In genomic region chr7:33669251-33669670, GRCh38 we compare ENCODE assay signal across 15 cellular contexts.
DNase-seq lines count a peak whose midpoint lies in the region; ATAC-seq and TF ChIP-seq lines count a peak whose summit lies in the region.
"Had no signal": no experiment of that assay in that cellular context is flagged by ENCODE, and none has a peak within 500 bp of the region (broad histone marks: within the 10 kb centered on the region; RNA-seq: fewer than 3 reads in every experiment).

No MANE protein-coding gene starts in this region.

- H3K27ac Mint-ChIP-seq in Caco-2 (ENCODE audit: unreplicated experiment) (peak overlapping the region; percentile 26), WTC11 (peak overlapping the region; percentile 61; the same call in 1 of the 2 replicates)
- no peak overlapping the region for H3K27ac Mint-ChIP-seq in activated T-cell treated with anti-CD3 and anti-CD28 coated beads, Interleukin-2, amount 50 U/mL, for 24 hours
- H3K27ac Mint-ChIP-seq in activated naive CD4-positive, alpha-beta T cell treated with anti-CD3 and anti-CD28 coated beads, Interleukin-2, amount 10 ng/mL, durations not matched to agents 7 days and 5 days: no peak overlapping the region

- H3K27me3 ChIP-seq in Caco-2 (replicated peaks; ENCODE audit: control insufficient read depth, insufficient read depth, low read length) (no peaks in the 10 kb centered on the region), left lung (no peaks in the 10 kb centered on the region)
- H3K27me3 ChIP-seq: esophagus squamous epithelium had no signal

- H3K9me3 Mint-ChIP-seq in Caco-2 (ENCODE audit: unreplicated experiment) (no peaks in the 10 kb centered on the region), WTC11 (peaks cover 6% of the 10 kb centered on the region)
- peaks cover 2% of the 10 kb centered on the region for H3K9me3 Mint-ChIP-seq in activated T-cell treated with anti-CD3 and anti-CD28 coated beads, Interleukin-2, amount 50 U/mL, for 24 hours
- no peaks in the 10 kb centered on the region for H3K9me3 Mint-ChIP-seq in activated naive CD4-positive, alpha-beta T cell treated with anti-CD3 and anti-CD28 coated beads, Interleukin-2, amount 10 ng/mL, durations not matched to agents 7 days and 5 days

- POLR2A ChIA-PET in Caco-2 (lab: Charles Lee): no interaction called here
- POLR2A ChIA-PET in WTC11 (lab: Charles Lee): no interaction called here

- H3K27me3 Mint-ChIP-seq in Caco-2 (ENCODE audit: insufficient read depth, unreplicated experiment) (no peaks in the 10 kb centered on the region), WTC11 (ENCODE audit: low read depth) (no peaks in the 10 kb centered on the region)
- no peaks in the 10 kb centered on the region for H3K27me3 Mint-ChIP-seq in activated T-cell treated with anti-CD3 and anti-CD28 coated beads, Interleukin-2, amount 50 U/mL, for 24 hours
- H3K27me3 Mint-ChIP-seq in activated naive CD4-positive, alpha-beta T cell treated with anti-CD3 and anti-CD28 coated beads, Interleukin-2, amount 10 ng/mL, durations not matched to agents 7 days and 5 days: no peaks in the 10 kb centered on the region

- no peak overlapping the region for H3K27ac ChIP-seq in left lung
- H3K27ac ChIP-seq: esophagus squamous epithelium, psoas muscle, SK-N-MC had no signal

- no TSS peak for BruUV-seq in Caco-2 (replicated peaks; lab: Mats Ljungman, UMichigan)

- H3K36me3 ChIP-seq in Caco-2 (ENCODE audit: control insufficient read depth, insufficient read depth, low read length) (no peaks in the 10 kb centered on the region), left lung (no peaks in the 10 kb centered on the region)
- H3K36me3 ChIP-seq: esophagus squamous epithelium had no signal

- H3K4me3 ChIP-seq in Caco-2 (ENCODE audit: low read depth, low read length): no peak overlapping the region
- H3K4me3 ChIP-seq in left lung: no peak overlapping the region
- H3K4me3 ChIP-seq: esophagus squamous epithelium, psoas muscle, SK-N-MC had no signal

- intact Hi-C loops in Caco-2 (cut with micrococcal nuclease; ENCODE audit: unreplicated experiment) (no loop called here), left lung (cut with DNase I) (no loop called here)

- H3K9me3 ChIP-seq in Caco-2 (no peaks in the 10 kb centered on the region), left lung (no peaks in the 10 kb centered on the region)
- H3K9me3 ChIP-seq: esophagus squamous epithelium, psoas muscle had no signal

- no peak for TF ChIP-seq CTCF in Caco-2 (IDR thresholded peaks at IDR 0.05; ENCODE audit: insufficient read depth in 1 of 2, low read depth in 1 of 2, low read length in 1 of 2, severe bottlenecking in 1 of 2, unreplicated experiment in 1 of 2)
- no peak for TF ChIP-seq CTCF in WTC11 (IDR thresholded peaks at IDR 0.05)
- TF ChIP-seq CTCF in left lung (IDR thresholded peaks at IDR 0.05): no peak

- no peaks in the 10 kb centered on the region for H3K4me1 Mint-ChIP-seq in Caco-2 (ENCODE audit: low read depth, unreplicated experiment)
- peaks cover 32% of the 10 kb centered on the region for H3K4me1 Mint-ChIP-seq in WTC11
- H3K4me1 Mint-ChIP-seq in activated T-cell treated with anti-CD3 and anti-CD28 coated beads, Interleukin-2, amount 50 U/mL, for 24 hours (ENCODE audit: low read depth): no peaks in the 10 kb centered on the region
- H3K4me1 Mint-ChIP-seq in activated naive CD4-positive, alpha-beta T cell treated with anti-CD3 and anti-CD28 coated beads, Interleukin-2, amount 10 ng/mL, durations not matched to agents 7 days and 5 days: no peaks in the 10 kb centered on the region

- H3K4me1 ChIP-seq in Caco-2: peaks cover 13% of the 10 kb centered on the region
- H3K4me1 ChIP-seq in left lung: no peaks in the 10 kb centered on the region
- H3K4me1 ChIP-seq: esophagus squamous epithelium, psoas muscle had no signal

- DNase-seq in Caco-2 (peak in 1 of 2 experiments; percentile 20), NCI-H146 treated with DMSO at 0.1 percent for 48 hours (lab: John Stamatoyannopoulos, UW; ENCODE audit: unreplicated experiment) (peak; percentile 74), WTC11 (ENCODE audit: low spot score) (no peak), left lung (no peak), cerebellar cortex (ENCODE audit: low spot score) (no peak)
- DNase-seq in activated T-cell treated with anti-CD3 and anti-CD28 coated beads, Interleukin-2, amount 50 U/mL, for 24 hours: no peak
- DNase-seq in activated naive CD4-positive, alpha-beta T cell treated with anti-CD3 and anti-CD28 coated beads, Interleukin-2, amount 10 ng/mL, durations not matched to agents 7 days and 5 days: no peak
- no peak for DNase-seq in stimulated activated CD8-positive, alpha-beta memory T cell treated with anti-CD3 and anti-CD28 coated beads, Interleukin-4, amount 100 ng/mL, for 48 hours
- DNase-seq: AML-193, anterior cingulate cortex, esophagus squamous epithelium, islet precursor cell, NCI-H1930, psoas muscle had no signal

- CTCF ChIA-PET in Caco-2 (lab: Charles Lee): interaction anchor here (0.7 kb wide), 1 partner anchor 335 kb away, joined by 3 read pairs; no protein-coding TSS in a partner anchor
- CTCF ChIA-PET in WTC11 (lab: Charles Lee): interaction anchor here (1.0 to 1.4 kb wide), 2 partner anchors 210 to 335 kb away, joined by 3 to 4 read pairs; no protein-coding TSS in a partner anchor
- CTCF ChIA-PET in activated naive CD4-positive, alpha-beta T cell treated with anti-CD3 and anti-CD28 coated beads, Interleukin-2, amount 10 ng/mL, durations not matched to agents 7 days and 5 days (lab: Charles Lee): interaction anchor here (1.0 kb wide), 1 partner anchor 12 kb away, joined by 4 read pairs; no protein-coding TSS in a partner anchor

- ATAC-seq in WTC11 (peak; percentile 36), left lung (peak; percentile 41)
- ATAC-seq: psoas muscle had no signal

- H3K36me3 Mint-ChIP-seq in Caco-2 (ENCODE audit: insufficient read depth, unreplicated experiment) (no peaks in the 10 kb centered on the region), WTC11 (no peaks in the 10 kb centered on the region)
- H3K36me3 Mint-ChIP-seq in activated T-cell treated with anti-CD3 and anti-CD28 coated beads, Interleukin-2, amount 50 U/mL, for 24 hours (ENCODE audit: low read depth): no peaks in the 10 kb centered on the region
- H3K36me3 Mint-ChIP-seq in activated naive CD4-positive, alpha-beta T cell treated with anti-CD3 and anti-CD28 coated beads, Interleukin-2, amount 10 ng/mL, durations not matched to agents 7 days and 5 days: no peaks in the 10 kb centered on the region

- H3K4me3 Mint-ChIP-seq in Caco-2 (ENCODE audit: unreplicated experiment) (no peak overlapping the region), WTC11 (no peak overlapping the region)
- no peak overlapping the region for H3K4me3 Mint-ChIP-seq in activated T-cell treated with anti-CD3 and anti-CD28 coated beads, Interleukin-2, amount 50 U/mL, for 24 hours
- no peak overlapping the region for H3K4me3 Mint-ChIP-seq in activated naive CD4-positive, alpha-beta T cell treated with anti-CD3 and anti-CD28 coated beads, Interleukin-2, amount 10 ng/mL, durations not matched to agents 7 days and 5 days

TF ChIP-seq in WTC11, 78 proteins besides CTCF, POLR2A, EP300 and RAD21:
- peak; percentile 45; the same call in 1 of the 2 replicates for TF ChIP-seq RORB (CRISPR knock-in tag; IDR thresholded peaks at IDR 0.05)
- no peak for TF ChIP-seq E2F5 (CRISPR knock-in tag; IDR thresholded peaks at IDR 0.05)
- TF ChIP-seq ZNF317 (CRISPR knock-in tag; IDR thresholded peaks at IDR 0.05; ENCODE audit: borderline replicate concordance, low read depth): no peak
- no peak for TF ChIP-seq ZNF219 (CRISPR knock-in tag; IDR thresholded peaks at IDR 0.05; ENCODE audit: borderline replicate concordance)
- no peak for TF ChIP-seq ZNF138 (CRISPR knock-in tag; conservative IDR thresholded peaks at IDR 0.05)
TF ChIP-seq in WTC11: peak in this region for 1.

Comparison
In these comparisons a context has a peak if more than half of its experiments do, and no peak if none do; other contexts are left out.
1. H3K27ac Mint-ChIP-seq: peak in Caco-2 (single experiment) and WTC11 (single experiment); none in activated T-cell treated with anti-CD3 and anti-CD28 coated beads, Interleukin-2, amount 50 U/mL, for 24 hours (single experiment) and activated naive CD4-positive, alpha-beta T cell treated with anti-CD3 and anti-CD28 coated beads, Interleukin-2, amount 10 ng/mL, durations not matched to agents 7 days and 5 days (single experiment).